ENCODE assay signal across 9 cellular contexts in the genomic region with DNA sequence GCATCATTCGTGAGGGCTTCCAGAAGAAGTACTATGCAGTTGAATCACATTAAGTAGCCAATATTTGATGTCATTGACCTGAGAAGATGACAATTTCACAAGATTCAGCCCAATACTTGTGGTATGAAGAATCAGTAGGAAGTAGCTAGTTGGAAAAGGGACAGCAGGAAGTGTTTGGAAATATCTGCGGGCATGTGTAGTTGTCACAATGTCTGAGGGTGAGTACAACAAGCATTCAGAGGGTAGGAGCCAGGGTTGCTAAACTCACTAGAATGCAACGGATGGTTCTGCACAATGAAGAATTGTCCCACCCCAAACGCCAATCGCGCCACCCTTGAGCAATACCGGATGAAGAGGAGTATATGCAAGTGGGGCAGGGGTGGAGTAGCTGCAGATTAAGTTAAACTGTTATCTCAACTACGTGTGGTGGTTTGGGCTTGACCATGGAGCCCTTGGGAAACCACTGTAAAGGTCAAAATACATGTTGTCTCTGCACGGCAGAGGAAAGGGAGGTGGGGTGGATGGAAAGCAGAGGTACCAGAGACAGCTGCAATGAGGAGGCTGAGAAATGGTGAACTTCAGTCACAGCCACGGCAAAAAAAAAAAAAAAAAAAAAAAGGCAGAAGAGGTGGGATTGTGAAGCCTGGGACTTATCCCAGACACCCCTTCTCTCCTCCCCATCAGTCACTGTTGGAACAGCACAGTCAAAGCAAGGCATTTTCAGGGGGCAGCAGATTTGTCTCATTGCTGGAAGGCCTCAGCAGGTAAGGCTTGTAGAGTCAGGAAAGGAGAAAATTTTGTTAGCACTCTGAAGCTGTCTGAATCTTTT. TPM values are rescaled to one million over a fixed set of nuclear protein-coding genes. Genes with fewer than 3 reads are reported as not detected.
DNase-seq lines count a peak whose midpoint lies in the region; ATAC-seq and TF ChIP-seq lines count a peak whose summit lies in the region.
"Had no signal": no experiment of that assay in that cellular context is flagged by ENCODE, and none has a peak within 500 bp of the region (broad histone marks: within the 10 kb centered on the region; RNA-seq: fewer than 3 reads in every experiment).

No MANE protein-coding gene starts in this region.

- H3K27ac ChIP-seq in Panc1 (ENCODE audit: low read length) (peak overlapping the region; percentile 51), trophoblast cell (ENCODE audit: low read depth, low read length) (no peak overlapping the region)

- no peak overlapping the region for H3K23ac ChIP-seq in trophoblast cell (ENCODE audit: low read length)

- no peak overlapping the region for H2BK5ac ChIP-seq in trophoblast cell (ENCODE audit: low read depth, low read length, poor library complexity)

- peak overlapping the region in 1 of 2 experiments; percentile 38; a peak in 2 of 4 replicates for H3K4me3 ChIP-seq in Panc1 (ENCODE audit: low read depth in 2 of 2, low read length in 2 of 2)
- no peak overlapping the region for H3K4me3 ChIP-seq in trophoblast cell (ENCODE audit: low read depth, low read length)

- H3K36me3 ChIP-seq in Panc1 (ENCODE audit: control insufficient read depth, insufficient read depth, low read length): no peaks in the 10 kb centered on the region
- no peaks in the 10 kb centered on the region for H3K36me3 ChIP-seq in trophoblast cell (ENCODE audit: control insufficient read depth in 1 of 2, insufficient read depth in 2 of 2, low read length in 2 of 2)

- no peaks in the 10 kb centered on the region for H3K27me3 ChIP-seq in Panc1 (ENCODE audit: control insufficient read depth, insufficient read depth, low read length)
- no peaks in the 10 kb centered on the region for H3K27me3 ChIP-seq in trophoblast cell (ENCODE audit: insufficient read depth, low read length)

- intact Hi-C loops in Panc1 (cut with micrococcal nuclease; ENCODE audit: unreplicated experiment): no loop called here

- H3K14ac ChIP-seq in trophoblast cell (ENCODE audit: low read length): no peak overlapping the region

- no peak overlapping the region for H2AK5ac ChIP-seq in trophoblast cell (ENCODE audit: low read length)

- BruUV-seq in Panc1 (replicated peaks; lab: Mats Ljungman, UMichigan): no TSS peak

- H2BK120ac ChIP-seq in trophoblast cell (ENCODE audit: insufficient read depth, low read length, poor library complexity): no peak overlapping the region

- H3K4me1 ChIP-seq in Panc1 (ENCODE audit: control insufficient read depth, insufficient read depth, low read length) (peaks cover 5% of the 10 kb centered on the region; the same call in 1 of the 2 replicates), trophoblast cell (ENCODE audit: control insufficient read depth in 1 of 2, insufficient read depth in 2 of 2, low read length in 2 of 2) (no peaks in the 10 kb centered on the region)

- in situ Hi-C loops in Panc1 (cut with HindIII; ENCODE audit: low pct_unique_long_range_greater_than_20kb, low sequenced_read_pairs): no loop called here

- no CpG with 5 or more reads among the region's 10 CpGs for WGBS in trophoblast cell (ENCODE audit: extremely low coverage, insufficient coverage, insufficient read length)

- no peak overlapping the region for H4K91ac ChIP-seq in trophoblast cell (ENCODE audit: low read depth, low read length)

- no peaks in the 10 kb centered on the region; the same call in 1 of the 2 replicates for H3K9me3 ChIP-seq in Panc1 (ENCODE audit: control insufficient read depth, insufficient read depth, low read depth, low read length)
- no peaks in the 10 kb centered on the region for H3K9me3 ChIP-seq in trophoblast cell (ENCODE audit: insufficient read depth, low read depth, low read length)

- no peak overlapping the region for H3K4me2 ChIP-seq in trophoblast cell (ENCODE audit: low read length)

- H3K79me1 ChIP-seq in trophoblast cell (ENCODE audit: low read length): no peaks in the 10 kb centered on the region

- no peak overlapping the region for H3K18ac ChIP-seq in trophoblast cell (ENCODE audit: low read length)

- no peak overlapping the region for H3K4ac ChIP-seq in trophoblast cell (ENCODE audit: low read depth, low read length)

- peak; percentile 75 for ATAC-seq in Panc1
- ATAC-seq in esophagus mucosa: peak; percentile 73
- ATAC-seq: sciatic nerve had no signal

- H4K12ac ChIP-seq in trophoblast cell (ENCODE audit: low read depth, low read length): no peak overlapping the region

- H4K8ac ChIP-seq in trophoblast cell (ENCODE audit: low read depth, low read length): no peak overlapping the region

- POLR2A ChIA-PET in Panc1 (lab: Charles Lee): interaction anchor here (0.6 kb wide), 1 partner anchor 491 kb away, joined by 3 read pairs; no protein-coding TSS in a partner anchor

- H2AFZ ChIP-seq in trophoblast cell (ENCODE audit: insufficient read depth, low read length, poor library complexity): no peak overlapping the region

- no peaks in the 10 kb centered on the region for H3K79me2 ChIP-seq in trophoblast cell (ENCODE audit: control insufficient read depth, insufficient read depth, low read length, poor library complexity)

- DNase-seq in GOT3 (lab: John Stamatoyannopoulos, UW): peak; percentile 66
- no peak for DNase-seq in Panc1 (ENCODE audit: low read depth, low spot score)
- peak; percentile 78 to 88 for DNase-seq in trophoblast cell
- DNase-seq in NCI-H2227 (lab: John Stamatoyannopoulos, UW; ENCODE audit: unreplicated experiment): no peak
- DNase-seq in germinal center (ENCODE audit: low spot score): no peak
- DNase-seq in activated CD8-positive, alpha-beta memory T cell treated with anti-CD3 and anti-CD28 coated beads, Interleukin-2, amount 50 U/mL, for 4 hours: no peak
- no peak for DNase-seq in DMS 273 (lab: John Stamatoyannopoulos, UW; ENCODE audit: unreplicated experiment)

- CTCF ChIA-PET in Panc1 (lab: Charles Lee): no interaction called here

- no peak for TF ChIP-seq CTCF in Panc1 (IDR thresholded peaks at IDR 0.05)

- no peak overlapping the region for H3K9ac ChIP-seq in trophoblast cell (ENCODE audit: low read length)

- H2BK12ac ChIP-seq in trophoblast cell (ENCODE audit: low read length): no peak overlapping the region

RNA-seq across cellular contexts. Expression of gene CCL20, which starts 5.1 kb away (rescaled TPM):
- total RNA-seq in Panc1 (2021; ENCODE audit: unreplicated experiment) (not detected), esophagus mucosa (2.8 TPM)
- polyA plus RNA-seq in Panc1 (2012; ENCODE audit: insufficient read length): not detected
- polyA plus RNA-seq in trophoblast cell (2013): not detected in 2 replicates

RNA-seq across cellular contexts. Expression of gene DAW1, which starts 52.6 kb away (rescaled TPM):
- total RNA-seq in Panc1 (2021; ENCODE audit: unreplicated experiment) (0.26 TPM), esophagus mucosa (not detected)
- polyA plus RNA-seq in Panc1 (2012; ENCODE audit: insufficient read length): not detected
- polyA plus RNA-seq in trophoblast cell (2013): 0.24 and 0.33 TPM in 2 replicates
- total RNA-seq: sciatic nerve had no signal

Comparison
In these comparisons a context has a peak if more than half of its experiments do, and no peak if none do; other contexts are left out.
1. DNase-seq: peak in GOT3 (single experiment) and trophoblast cell (2 of 2); none in Panc1 (single experiment), NCI-H2227 (single experiment), germinal center (single experiment), activated CD8-positive, alpha-beta memory T cell treated with anti-CD3 and anti-CD28 coated beads, Interleukin-2, amount 50 U/mL, for 4 hours (single experiment) and DMS 273 (single experiment).